1 cellular context compared by ENCODE assay signal in the genomic region with DNA sequence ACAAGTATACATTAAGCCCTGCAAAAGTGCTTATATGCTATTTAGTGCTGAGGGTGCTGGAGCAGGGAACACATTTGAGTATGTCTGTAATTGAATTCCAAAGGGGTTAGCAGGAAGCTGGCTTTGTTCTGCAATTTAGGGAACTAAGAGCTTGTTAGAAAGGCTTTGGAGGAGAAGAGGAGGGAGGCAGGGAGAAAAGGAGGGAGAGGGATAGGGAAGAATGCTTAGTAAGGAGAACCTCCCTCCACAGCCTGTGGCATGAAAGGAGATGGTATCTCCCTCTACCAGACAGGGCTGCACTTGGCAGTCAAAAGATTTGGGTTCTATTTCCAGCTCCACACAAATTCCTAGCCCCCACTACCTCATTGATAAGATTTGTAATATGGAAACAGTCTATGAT.
TF ChIP-seq lines count a peak whose summit lies in the region.

No MANE protein-coding gene starts in this region.

TF ChIP-seq in WTC11, 78 proteins besides CTCF, POLR2A, EP300 and RAD21:
- TF ChIP-seq, protein P1, sequence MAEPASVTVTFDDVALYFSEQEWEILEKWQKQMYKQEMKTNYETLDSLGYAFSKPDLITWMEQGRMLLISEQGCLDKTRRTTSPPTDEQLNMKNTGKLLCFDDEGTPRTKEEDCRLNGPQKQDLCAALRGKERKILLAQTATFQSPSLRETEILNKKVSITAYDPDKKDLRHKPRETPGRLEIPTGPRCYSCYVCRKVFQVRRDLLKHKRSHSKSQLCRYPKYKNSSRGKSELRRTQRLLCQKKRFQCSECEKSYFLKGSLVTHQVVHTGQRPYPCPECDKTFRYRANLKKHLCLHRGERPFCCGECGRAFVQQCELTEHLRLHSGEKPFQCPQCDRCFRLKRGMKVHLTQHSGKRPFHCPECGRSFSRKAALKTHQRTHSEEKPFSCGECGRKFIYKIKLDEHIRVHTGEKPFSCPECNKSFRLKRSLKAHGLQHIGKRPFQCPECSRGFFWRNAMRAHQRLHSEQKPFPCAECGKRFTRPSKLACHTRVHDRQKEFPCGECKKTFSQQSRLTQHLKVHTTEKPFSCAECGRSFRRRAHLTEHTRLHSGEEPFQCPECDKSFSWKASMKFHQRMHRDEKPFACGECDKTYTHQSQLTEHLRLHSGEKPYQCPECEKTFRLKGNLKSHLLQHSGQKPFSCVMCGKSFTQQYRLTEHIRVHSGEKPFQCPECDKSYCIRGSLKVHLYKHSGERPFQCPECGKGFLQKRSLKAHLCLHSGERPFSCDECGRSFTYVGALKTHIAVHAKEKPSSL (CRISPR knock-in tag; conservative IDR thresholded peaks at IDR 0.05): no peak
- TF ChIP-seq ETV6 (CRISPR knock-in tag; IDR thresholded peaks at IDR 0.05): no peak
- TF ChIP-seq, protein P2, sequence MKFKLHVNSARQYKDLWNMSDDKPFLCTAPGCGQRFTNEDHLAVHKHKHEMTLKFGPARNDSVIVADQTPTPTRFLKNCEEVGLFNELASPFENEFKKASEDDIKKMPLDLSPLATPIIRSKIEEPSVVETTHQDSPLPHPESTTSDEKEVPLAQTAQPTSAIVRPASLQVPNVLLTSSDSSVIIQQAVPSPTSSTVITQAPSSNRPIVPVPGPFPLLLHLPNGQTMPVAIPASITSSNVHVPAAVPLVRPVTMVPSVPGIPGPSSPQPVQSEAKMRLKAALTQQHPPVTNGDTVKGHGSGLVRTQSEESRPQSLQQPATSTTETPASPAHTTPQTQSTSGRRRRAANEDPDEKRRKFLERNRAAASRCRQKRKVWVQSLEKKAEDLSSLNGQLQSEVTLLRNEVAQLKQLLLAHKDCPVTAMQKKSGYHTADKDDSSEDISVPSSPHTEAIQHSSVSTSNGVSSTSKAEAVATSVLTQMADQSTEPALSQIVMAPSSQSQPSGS (CRISPR knock-in tag; IDR thresholded peaks at IDR 0.05; ENCODE audit: borderline replicate concordance, low read depth): no peak
- TF ChIP-seq, protein P3, sequence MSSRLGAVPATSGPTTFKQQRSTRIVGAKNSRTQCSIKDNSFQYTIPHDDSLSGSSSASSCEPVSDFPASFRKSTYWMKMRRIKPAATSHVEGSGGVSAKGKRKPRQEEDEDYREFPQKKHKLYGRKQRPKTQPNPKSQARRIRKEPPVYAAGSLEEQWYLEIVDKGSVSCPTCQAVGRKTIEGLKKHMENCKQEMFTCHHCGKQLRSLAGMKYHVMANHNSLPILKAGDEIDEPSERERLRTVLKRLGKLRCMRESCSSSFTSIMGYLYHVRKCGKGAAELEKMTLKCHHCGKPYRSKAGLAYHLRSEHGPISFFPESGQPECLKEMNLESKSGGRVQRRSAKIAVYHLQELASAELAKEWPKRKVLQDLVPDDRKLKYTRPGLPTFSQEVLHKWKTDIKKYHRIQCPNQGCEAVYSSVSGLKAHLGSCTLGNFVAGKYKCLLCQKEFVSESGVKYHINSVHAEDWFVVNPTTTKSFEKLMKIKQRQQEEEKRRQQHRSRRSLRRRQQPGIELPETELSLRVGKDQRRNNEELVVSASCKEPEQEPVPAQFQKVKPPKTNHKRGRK (CRISPR knock-in tag; IDR thresholded peaks at IDR 0.05; ENCODE audit: borderline replicate concordance): no peak
- no peak for TF ChIP-seq NR1H2 (CRISPR knock-in tag; IDR thresholded peaks at IDR 0.05)
